Comparison of ENCODE assay signal across 23 cellular contexts in genomic region chr2:215868886-215869285, GRCh38.
DNase-seq lines count a peak whose midpoint lies in the region; ATAC-seq, FAIRE-seq and TF ChIP-seq lines count a peak whose summit lies in the region.
"Had no signal": no experiment of that assay in that cellular context is flagged by ENCODE, and none has a peak within 500 bp of the region (broad histone marks: within the 10 kb centered on the region; RNA-seq: fewer than 3 reads in every experiment).

No MANE protein-coding gene starts in this region.

- H3K27me3 ChIP-seq in astrocyte (ENCODE audit: insufficient read depth, low read length) (no peaks in the 10 kb centered on the region), rectal smooth muscle tissue (ENCODE audit: control insufficient read depth, insufficient read depth, low read length) (no peaks in the 10 kb centered on the region)
- H3K27me3 ChIP-seq: BLaER1 had no signal

- H3K36me3 Mint-ChIP-seq in astrocyte (ENCODE audit: low read depth, unreplicated experiment) = peaks cover 4% of the 10 kb centered on the region

- H3K27ac ChIP-seq in astrocyte (ENCODE audit: low read depth, low read length) (no peak overlapping the region), rectal smooth muscle tissue (ENCODE audit: low read depth, low read length) (peak overlapping the region; percentile 21)
- H3K27ac ChIP-seq: BLaER1 had no signal

- no peak overlapping the region for H2AFZ ChIP-seq in astrocyte (ENCODE audit: low read depth, low read length)

- no peaks in the 10 kb centered on the region for H3K27me3 Mint-ChIP-seq in astrocyte (ENCODE audit: low read depth, unreplicated experiment)

- no peak for FAIRE-seq in astrocyte (lab: Jason Lieb, UNC)
- FAIRE-seq: A549, H54 had no signal

- no peak overlapping the region for H3K4me3 Mint-ChIP-seq in astrocyte (ENCODE audit: unreplicated experiment)
- H3K4me3 Mint-ChIP-seq: CD4-positive, alpha-beta T cell had no signal

- H3K9me3 ChIP-seq in astrocyte (ENCODE audit: insufficient read depth, low read depth, low read length) = no peaks in the 10 kb centered on the region
- H3K9me3 ChIP-seq: A549, BLaER1 had no signal

- peak; percentile 19 for DNase-seq in G401 (ENCODE audit: low spot score)
- DNase-seq in astrocyte (ENCODE audit: low read depth) = no peak
- peak; percentile 33 for DNase-seq in fibroblast of the aortic adventitia (ENCODE audit: low read depth)
- no peak for DNase-seq in NCI-H524 (lab: John Stamatoyannopoulos, UW)
- no peak for DNase-seq in NCI-H526 (lab: John Stamatoyannopoulos, UW)
- DNase-seq: CD4-positive, alpha-beta T cell; COR-L47; DMS153; GDM1; KG1; NCI-H1092 treated with DMSO at 0.1 percent for 48 hours; NCI-H1436 treated with DMSO at 0.1 percent for 48 hours; NCI-H1930; NCI-H510A; NCI-H774; NK-92 treated with Interleukin-12 subunit alpha and Interleukin-12 subunit beta, amount 100 ng/mL, for 24 hours had no signal

- no peaks in the 10 kb centered on the region for H3K79me2 ChIP-seq in astrocyte (ENCODE audit: insufficient read depth, low read length)

- in situ Hi-C loops in G401 (cut with HindIII; ENCODE audit: low sequenced_read_pairs) = no loop called here

- H3K4me1 ChIP-seq in astrocyte (ENCODE audit: insufficient read depth, low read length) (no peaks in the 10 kb centered on the region), rectal smooth muscle tissue (ENCODE audit: control insufficient read depth, insufficient read depth, low read length) (peaks cover 21% of the 10 kb centered on the region)
- H3K4me1 ChIP-seq: BLaER1 had no signal

- peak overlapping the region; percentile 99 for H3K27ac Mint-ChIP-seq in astrocyte (ENCODE audit: unreplicated experiment)
- H3K27ac Mint-ChIP-seq: CD4-positive, alpha-beta T cell had no signal

- no peak overlapping the region for H3K4me2 ChIP-seq in astrocyte (ENCODE audit: low read length)
- H3K4me2 ChIP-seq: A549, BLaER1 had no signal

- H3K36me3 ChIP-seq in astrocyte (ENCODE audit: insufficient read depth, low read length) (no peaks in the 10 kb centered on the region), rectal smooth muscle tissue (ENCODE audit: control insufficient read depth, insufficient read depth, low read length) (no peaks in the 10 kb centered on the region)
- H3K36me3 ChIP-seq: BLaER1 had no signal

- H3K9me3 Mint-ChIP-seq in astrocyte (ENCODE audit: unreplicated experiment) = no peaks in the 10 kb centered on the region
- H3K9me3 Mint-ChIP-seq: CD4-positive, alpha-beta T cell had no signal

- peaks cover 9% of the 10 kb centered on the region for H3K4me1 Mint-ChIP-seq in astrocyte (ENCODE audit: low read depth, unreplicated experiment)

- H3K4me3 ChIP-seq in astrocyte (ENCODE audit: insufficient read depth, low read depth, low read length) = no peak overlapping the region
- no peak overlapping the region for H3K4me3 ChIP-seq in fibroblast of the aortic adventitia (ENCODE audit: low read depth, low read length)
- no peak overlapping the region for H3K4me3 ChIP-seq in rectal smooth muscle tissue (ENCODE audit: low read length)
- H3K4me3 ChIP-seq: A549, BLaER1 had no signal

- no peaks in the 10 kb centered on the region for H4K20me1 ChIP-seq in astrocyte (ENCODE audit: insufficient read depth, low read length)
- H4K20me1 ChIP-seq: BLaER1 had no signal

- TF ChIP-seq CTCF in astrocyte (IDR thresholded peaks at IDR 0.05; ENCODE audit: insufficient read depth, low read depth, low read length) (no peak), fibroblast of the aortic adventitia (IDR thresholded peaks at IDR 0.05; ENCODE audit: insufficient read depth, low read length) (no peak)

- H3K9ac ChIP-seq in astrocyte (ENCODE audit: low read length) (no peak overlapping the region), rectal smooth muscle tissue (ENCODE audit: low read length) (no peak overlapping the region)
- H3K9ac ChIP-seq: BLaER1 had no signal

- ATAC-seq in HG02938 (IDR thresholded peaks at IDR 0.05; ENCODE audit: unreplicated experiment) = no peak
- ATAC-seq: A549, Panc1, SK-N-SH treated with all-trans-retinoic acid at 6 μM for 48 hours had no signal

Comparison
In these comparisons a context has a peak if more than half of its experiments do, and no peak if none do; other contexts are left out.
1. DNase-seq: peak in G401 (single experiment) and fibroblast of the aortic adventitia (single experiment); none in astrocyte (single experiment), NCI-H524 (0 of 2) and NCI-H526 (0 of 2).